ENCODE assay signal across 1 cellular context in the genomic region with DNA sequence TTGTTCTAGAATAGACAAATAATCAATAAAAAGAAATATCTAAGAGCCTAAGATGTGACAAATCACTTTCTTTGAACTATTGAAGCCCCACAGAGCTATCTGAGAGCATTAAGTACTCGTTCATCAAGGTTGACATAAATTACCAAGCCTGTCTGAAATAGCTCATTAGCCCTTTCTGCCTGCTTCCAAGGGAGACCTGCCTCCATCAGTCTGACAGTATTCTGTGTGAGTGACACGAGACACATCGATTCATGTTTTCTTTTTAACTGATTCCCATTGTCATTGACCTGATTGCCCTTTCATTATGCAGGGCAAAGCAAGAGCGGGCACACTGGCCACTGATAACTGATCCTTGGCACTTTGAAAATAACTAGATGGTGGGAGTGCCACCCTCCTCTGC.
TF ChIP-seq lines count a peak whose summit lies in the region.

No MANE protein-coding gene starts in this region.

TF ChIP-seq in GM23338, 12 proteins besides CTCF, POLR2A, EP300 and RAD21 (continued from another document):
- TF ChIP-seq, protein P1, sequence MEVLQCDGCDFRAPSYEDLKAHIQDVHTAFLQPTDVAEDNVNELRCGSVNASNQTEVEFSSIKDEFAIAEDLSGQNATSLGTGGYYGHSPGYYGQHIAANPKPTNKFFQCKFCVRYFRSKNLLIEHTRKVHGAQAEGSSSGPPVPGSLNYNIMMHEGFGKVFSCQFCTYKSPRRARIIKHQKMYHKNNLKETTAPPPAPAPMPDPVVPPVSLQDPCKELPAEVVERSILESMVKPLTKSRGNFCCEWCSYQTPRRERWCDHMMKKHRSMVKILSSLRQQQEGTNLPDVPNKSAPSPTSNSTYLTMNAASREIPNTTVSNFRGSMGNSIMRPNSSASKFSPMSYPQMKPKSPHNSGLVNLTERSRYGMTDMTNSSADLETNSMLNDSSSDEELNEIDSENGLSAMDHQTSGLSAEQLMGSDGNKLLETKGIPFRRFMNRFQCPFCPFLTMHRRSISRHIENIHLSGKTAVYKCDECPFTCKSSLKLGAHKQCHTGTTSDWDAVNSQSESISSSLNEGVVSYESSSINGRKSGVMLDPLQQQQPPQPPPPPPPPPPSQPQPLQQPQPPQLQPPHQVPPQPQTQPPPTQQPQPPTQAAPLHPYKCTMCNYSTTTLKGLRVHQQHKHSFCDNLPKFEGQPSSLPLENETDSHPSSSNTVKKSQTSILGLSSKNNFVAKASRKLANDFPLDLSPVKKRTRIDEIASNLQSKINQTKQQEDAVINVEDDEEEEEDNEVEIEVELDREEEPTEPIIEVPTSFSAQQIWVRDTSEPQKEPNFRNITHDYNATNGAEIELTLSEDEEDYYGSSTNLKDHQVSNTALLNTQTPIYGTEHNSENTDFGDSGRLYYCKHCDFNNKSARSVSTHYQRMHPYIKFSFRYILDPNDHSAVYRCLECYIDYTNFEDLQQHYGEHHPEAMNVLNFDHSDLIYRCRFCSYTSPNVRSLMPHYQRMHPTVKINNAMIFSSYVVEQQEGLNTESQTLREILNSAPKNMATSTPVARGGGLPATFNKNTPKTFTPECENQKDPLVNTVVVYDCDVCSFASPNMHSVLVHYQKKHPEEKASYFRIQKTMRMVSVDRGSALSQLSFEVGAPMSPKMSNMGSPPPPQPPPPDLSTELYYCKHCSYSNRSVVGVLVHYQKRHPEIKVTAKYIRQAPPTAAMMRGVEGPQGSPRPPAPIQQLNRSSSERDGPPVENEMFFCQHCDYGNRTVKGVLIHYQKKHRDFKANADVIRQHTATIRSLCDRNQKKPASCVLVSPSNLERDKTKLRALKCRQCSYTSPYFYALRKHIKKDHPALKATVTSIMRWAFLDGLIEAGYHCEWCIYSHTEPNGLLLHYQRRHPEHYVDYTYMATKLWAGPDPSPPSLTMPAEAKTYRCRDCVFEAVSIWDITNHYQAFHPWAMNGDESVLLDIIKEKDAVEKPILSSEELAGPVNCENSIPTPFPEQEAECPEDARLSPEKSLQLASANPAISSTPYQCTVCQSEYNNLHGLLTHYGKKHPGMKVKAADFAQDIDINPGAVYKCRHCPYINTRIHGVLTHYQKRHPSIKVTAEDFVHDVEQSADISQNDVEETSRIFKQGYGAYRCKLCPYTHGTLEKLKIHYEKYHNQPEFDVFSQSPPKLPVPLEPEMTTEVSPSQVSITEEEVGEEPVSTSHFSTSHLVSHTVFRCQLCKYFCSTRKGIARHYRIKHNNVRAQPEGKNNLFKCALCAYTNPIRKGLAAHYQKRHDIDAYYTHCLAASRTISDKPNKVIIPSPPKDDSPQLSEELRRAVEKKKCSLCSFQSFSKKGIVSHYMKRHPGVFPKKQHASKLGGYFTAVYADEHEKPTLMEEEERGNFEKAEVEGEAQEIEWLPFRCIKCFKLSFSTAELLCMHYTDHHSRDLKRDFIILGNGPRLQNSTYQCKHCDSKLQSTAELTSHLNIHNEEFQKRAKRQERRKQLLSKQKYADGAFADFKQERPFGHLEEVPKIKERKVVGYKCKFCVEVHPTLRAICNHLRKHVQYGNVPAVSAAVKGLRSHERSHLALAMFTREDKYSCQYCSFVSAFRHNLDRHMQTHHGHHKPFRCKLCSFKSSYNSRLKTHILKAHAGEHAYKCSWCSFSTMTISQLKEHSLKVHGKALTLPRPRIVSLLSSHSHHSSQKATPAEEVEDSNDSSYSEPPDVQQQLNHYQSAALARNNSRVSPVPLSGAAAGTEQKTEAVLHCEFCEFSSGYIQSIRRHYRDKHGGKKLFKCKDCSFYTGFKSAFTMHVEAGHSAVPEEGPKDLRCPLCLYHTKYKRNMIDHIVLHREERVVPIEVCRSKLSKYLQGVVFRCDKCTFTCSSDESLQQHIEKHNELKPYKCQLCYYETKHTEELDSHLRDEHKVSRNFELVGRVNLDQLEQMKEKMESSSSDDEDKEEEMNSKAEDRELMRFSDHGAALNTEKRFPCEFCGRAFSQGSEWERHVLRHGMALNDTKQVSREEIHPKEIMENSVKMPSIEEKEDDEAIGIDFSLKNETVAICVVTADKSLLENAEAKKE (CRISPR knock-in tag; IDR thresholded peaks at IDR 0.05), result no peak
- TF ChIP-seq, protein P2, sequence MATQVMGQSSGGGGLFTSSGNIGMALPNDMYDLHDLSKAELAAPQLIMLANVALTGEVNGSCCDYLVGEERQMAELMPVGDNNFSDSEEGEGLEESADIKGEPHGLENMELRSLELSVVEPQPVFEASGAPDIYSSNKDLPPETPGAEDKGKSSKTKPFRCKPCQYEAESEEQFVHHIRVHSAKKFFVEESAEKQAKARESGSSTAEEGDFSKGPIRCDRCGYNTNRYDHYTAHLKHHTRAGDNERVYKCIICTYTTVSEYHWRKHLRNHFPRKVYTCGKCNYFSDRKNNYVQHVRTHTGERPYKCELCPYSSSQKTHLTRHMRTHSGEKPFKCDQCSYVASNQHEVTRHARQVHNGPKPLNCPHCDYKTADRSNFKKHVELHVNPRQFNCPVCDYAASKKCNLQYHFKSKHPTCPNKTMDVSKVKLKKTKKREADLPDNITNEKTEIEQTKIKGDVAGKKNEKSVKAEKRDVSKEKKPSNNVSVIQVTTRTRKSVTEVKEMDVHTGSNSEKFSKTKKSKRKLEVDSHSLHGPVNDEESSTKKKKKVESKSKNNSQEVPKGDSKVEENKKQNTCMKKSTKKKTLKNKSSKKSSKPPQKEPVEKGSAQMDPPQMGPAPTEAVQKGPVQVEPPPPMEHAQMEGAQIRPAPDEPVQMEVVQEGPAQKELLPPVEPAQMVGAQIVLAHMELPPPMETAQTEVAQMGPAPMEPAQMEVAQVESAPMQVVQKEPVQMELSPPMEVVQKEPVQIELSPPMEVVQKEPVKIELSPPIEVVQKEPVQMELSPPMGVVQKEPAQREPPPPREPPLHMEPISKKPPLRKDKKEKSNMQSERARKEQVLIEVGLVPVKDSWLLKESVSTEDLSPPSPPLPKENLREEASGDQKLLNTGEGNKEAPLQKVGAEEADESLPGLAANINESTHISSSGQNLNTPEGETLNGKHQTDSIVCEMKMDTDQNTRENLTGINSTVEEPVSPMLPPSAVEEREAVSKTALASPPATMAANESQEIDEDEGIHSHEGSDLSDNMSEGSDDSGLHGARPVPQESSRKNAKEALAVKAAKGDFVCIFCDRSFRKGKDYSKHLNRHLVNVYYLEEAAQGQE (IDR thresholded peaks at IDR 0.05; ENCODE audit: unreplicated experiment), result no peak
- TF ChIP-seq EZH2 (IDR thresholded peaks at IDR 0.05; ENCODE audit: low read depth, unreplicated experiment), result no peak
- TF ChIP-seq POLR2AphosphoS5 (IDR thresholded peaks at IDR 0.05; ENCODE audit: low read depth), result no peak
TF ChIP-seq in GM23338: peak in this region for 0.
